Comparison of ENCODE assay signal across 1 cellular context in the genomic region with DNA sequence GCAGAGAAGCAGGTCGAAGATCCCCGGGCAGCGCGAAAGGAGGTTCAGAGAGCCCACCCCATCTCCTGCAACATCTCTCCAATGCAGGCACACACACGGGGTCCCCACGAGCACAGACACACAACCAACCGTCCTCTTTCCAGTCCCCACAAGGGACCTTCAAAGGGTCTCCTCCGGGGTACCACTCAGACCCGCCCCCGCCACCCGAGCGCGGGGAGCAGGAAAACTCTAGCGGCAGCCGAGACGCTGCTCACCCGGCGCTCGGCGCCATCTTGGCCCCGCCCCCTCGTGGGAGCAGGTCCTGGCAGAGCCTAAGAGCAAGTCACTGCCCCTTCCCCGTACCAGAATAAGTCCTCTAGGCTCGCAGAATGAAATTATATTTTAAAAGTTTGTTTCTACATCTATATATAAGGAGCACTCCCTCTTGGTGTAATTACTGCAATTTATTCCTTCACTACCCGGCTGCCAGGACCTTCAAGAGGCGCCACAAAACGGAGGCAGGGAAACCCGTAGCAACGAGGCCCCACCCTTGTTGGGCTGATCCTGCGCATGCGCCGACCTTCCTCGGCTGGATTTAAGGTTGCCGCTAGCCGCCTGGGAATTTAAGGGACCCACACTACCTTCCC.
TF ChIP-seq lines count a peak whose summit lies in the region.

A gene with protein sequence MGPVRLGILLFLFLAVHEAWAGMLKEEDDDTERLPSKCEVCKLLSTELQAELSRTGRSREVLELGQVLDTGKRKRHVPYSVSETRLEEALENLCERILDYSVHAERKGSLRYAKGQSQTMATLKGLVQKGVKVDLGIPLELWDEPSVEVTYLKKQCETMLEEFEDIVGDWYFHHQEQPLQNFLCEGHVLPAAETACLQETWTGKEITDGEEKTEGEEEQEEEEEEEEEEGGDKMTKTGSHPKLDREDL (plus strand): TSS at position 560 of the 626 bp plus-strand sequence. CDS start 111 bp downstream, outside the sequence.
TAF6 (minus strand) TSS at position 284 of the 626 bp plus-strand sequence. CDS start 5,149 bp downstream, outside the sequence.

TF ChIP-seq in K562, 482 proteins besides CTCF, POLR2A, EP300 and RAD21 (continued from another document and continues in another):
- TF ChIP-seq, protein P1, sequence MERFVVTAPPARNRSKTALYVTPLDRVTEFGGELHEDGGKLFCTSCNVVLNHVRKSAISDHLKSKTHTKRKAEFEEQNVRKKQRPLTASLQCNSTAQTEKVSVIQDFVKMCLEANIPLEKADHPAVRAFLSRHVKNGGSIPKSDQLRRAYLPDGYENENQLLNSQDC (CRISPR knock-in tag; IDR thresholded peaks at IDR 0.05), result peak; percentile 74; the same call in 1 of the 2 replicates
- TF ChIP-seq, protein P2, sequence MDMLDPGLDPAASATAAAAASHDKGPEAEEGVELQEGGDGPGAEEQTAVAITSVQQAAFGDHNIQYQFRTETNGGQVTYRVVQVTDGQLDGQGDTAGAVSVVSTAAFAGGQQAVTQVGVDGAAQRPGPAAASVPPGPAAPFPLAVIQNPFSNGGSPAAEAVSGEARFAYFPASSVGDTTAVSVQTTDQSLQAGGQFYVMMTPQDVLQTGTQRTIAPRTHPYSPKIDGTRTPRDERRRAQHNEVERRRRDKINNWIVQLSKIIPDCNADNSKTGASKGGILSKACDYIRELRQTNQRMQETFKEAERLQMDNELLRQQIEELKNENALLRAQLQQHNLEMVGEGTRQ (CRISPR knock-in tag; IDR thresholded peaks at IDR 0.05), result no peak
- TF ChIP-seq MBD1 (CRISPR knock-in tag; IDR thresholded peaks at IDR 0.05), result no peak
- no peak for TF ChIP-seq ZNF407 (IDR thresholded peaks at IDR 0.05; ENCODE audit: low read depth)
- peak; percentile 52; the same call in 1 of the 2 replicates for TF ChIP-seq ZBTB33 (CRISPR knock-in tag; IDR thresholded peaks at IDR 0.05)
- TF ChIP-seq FOXM1 (IDR thresholded peaks at IDR 0.05; ENCODE audit: low read depth), result peak; percentile 77
- TF ChIP-seq FOXM1 (CRISPR knock-in tag; IDR thresholded peaks at IDR 0.05; ENCODE audit: low read depth), result no peak; the same call in 1 of the 2 replicates
- TF ChIP-seq ESRRB (CRISPR knock-in tag; IDR thresholded peaks at IDR 0.05; ENCODE audit: borderline replicate concordance), result no peak
- TF ChIP-seq, protein P3, sequence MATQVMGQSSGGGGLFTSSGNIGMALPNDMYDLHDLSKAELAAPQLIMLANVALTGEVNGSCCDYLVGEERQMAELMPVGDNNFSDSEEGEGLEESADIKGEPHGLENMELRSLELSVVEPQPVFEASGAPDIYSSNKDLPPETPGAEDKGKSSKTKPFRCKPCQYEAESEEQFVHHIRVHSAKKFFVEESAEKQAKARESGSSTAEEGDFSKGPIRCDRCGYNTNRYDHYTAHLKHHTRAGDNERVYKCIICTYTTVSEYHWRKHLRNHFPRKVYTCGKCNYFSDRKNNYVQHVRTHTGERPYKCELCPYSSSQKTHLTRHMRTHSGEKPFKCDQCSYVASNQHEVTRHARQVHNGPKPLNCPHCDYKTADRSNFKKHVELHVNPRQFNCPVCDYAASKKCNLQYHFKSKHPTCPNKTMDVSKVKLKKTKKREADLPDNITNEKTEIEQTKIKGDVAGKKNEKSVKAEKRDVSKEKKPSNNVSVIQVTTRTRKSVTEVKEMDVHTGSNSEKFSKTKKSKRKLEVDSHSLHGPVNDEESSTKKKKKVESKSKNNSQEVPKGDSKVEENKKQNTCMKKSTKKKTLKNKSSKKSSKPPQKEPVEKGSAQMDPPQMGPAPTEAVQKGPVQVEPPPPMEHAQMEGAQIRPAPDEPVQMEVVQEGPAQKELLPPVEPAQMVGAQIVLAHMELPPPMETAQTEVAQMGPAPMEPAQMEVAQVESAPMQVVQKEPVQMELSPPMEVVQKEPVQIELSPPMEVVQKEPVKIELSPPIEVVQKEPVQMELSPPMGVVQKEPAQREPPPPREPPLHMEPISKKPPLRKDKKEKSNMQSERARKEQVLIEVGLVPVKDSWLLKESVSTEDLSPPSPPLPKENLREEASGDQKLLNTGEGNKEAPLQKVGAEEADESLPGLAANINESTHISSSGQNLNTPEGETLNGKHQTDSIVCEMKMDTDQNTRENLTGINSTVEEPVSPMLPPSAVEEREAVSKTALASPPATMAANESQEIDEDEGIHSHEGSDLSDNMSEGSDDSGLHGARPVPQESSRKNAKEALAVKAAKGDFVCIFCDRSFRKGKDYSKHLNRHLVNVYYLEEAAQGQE (CRISPR knock-in tag; IDR thresholded peaks at IDR 0.05; ENCODE audit: low read depth), result peak; percentile 63; the same call in 1 of the 2 replicates
- TF ChIP-seq CBX5 (IDR thresholded peaks at IDR 0.05; ENCODE audit: borderline replicate concordance, low read depth), result no peak
- no peak; the same call in 1 of the 2 replicates for TF ChIP-seq RHOXF2B (CRISPR knock-in tag; conservative IDR thresholded peaks at IDR 0.05)
- peak; percentile 58 to 75; a peak in 1 of 4 replicates for TF ChIP-seq SRF (CRISPR knock-in tag; IDR thresholded peaks at IDR 0.05)
- TF ChIP-seq TCF7 (IDR thresholded peaks at IDR 0.05; ENCODE audit: borderline replicate concordance), result no peak
- TF ChIP-seq HCFC1 (IDR thresholded peaks at IDR 0.05; ENCODE audit: low read depth, low read length), result peak; percentile 67
- TF ChIP-seq, protein P4, sequence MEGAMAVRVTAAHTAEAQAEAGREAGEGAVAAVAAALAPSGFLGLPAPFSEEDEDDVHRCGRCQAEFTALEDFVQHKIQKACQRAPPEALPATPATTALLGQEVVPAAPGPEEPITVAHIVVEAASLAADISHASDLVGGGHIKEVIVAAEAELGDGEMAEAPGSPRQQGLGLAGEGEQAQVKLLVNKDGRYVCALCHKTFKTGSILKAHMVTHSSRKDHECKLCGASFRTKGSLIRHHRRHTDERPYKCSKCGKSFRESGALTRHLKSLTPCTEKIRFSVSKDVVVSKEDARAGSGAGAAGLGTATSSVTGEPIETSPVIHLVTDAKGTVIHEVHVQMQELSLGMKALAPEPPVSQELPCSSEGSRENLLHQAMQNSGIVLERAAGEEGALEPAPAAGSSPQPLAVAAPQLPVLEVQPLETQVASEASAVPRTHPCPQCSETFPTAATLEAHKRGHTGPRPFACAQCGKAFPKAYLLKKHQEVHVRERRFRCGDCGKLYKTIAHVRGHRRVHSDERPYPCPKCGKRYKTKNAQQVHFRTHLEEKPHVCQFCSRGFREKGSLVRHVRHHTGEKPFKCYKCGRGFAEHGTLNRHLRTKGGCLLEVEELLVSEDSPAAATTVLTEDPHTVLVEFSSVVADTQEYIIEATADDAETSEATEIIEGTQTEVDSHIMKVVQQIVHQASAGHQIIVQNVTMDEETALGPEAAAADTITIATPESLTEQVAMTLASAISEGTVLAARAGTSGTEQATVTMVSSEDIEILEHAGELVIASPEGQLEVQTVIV (CRISPR knock-in tag; IDR thresholded peaks at IDR 0.05; ENCODE audit: borderline replicate concordance), result no peak
- TF ChIP-seq ZNF449 (CRISPR knock-in tag; IDR thresholded peaks at IDR 0.05), result no peak
- no peak; the same call in 1 of the 2 replicates for TF ChIP-seq CREM (IDR thresholded peaks at IDR 0.05; ENCODE audit: low read depth)
- TF ChIP-seq SUPT5H (IDR thresholded peaks at IDR 0.05), result peak; percentile 94
- TF ChIP-seq GATAD2A (IDR thresholded peaks at IDR 0.05), result no peak
- TF ChIP-seq HDAC3 (IDR thresholded peaks at IDR 0.05; ENCODE audit: borderline replicate concordance, partially characterized antibody), result no peak
- TF ChIP-seq HNRNPL (IDR thresholded peaks at IDR 0.05; ENCODE audit: low read depth, low read length), result no peak
- no peak for TF ChIP-seq HSF4 (CRISPR knock-in tag; IDR thresholded peaks at IDR 0.05; ENCODE audit: borderline replicate concordance)
- TF ChIP-seq HDAC1 (IDR thresholded peaks at IDR 0.05), result peak; percentile 71 to 76; a peak in 3 of 4 replicates
- TF ChIP-seq TARDBP (IDR thresholded peaks at IDR 0.05), result no peak
- peak; percentile 98 for TF ChIP-seq NRF1 (conservative IDR thresholded peaks at IDR 0.05 in 1 of 2, IDR thresholded peaks at IDR 0.05 in 1 of 2)
- 0 out of 2 replicates have a peak, but pooled peaks have one; percentile 72 for TF ChIP-seq ZNF57 (CRISPR knock-in tag; IDR thresholded peaks at IDR 0.05)
- TF ChIP-seq ZNF311 (CRISPR knock-in tag; IDR thresholded peaks at IDR 0.05), result no peak
- no peak for TF ChIP-seq KDM2B (CRISPR knock-in tag; IDR thresholded peaks at IDR 0.05)
- TF ChIP-seq ZNF23 (CRISPR knock-in tag; IDR thresholded peaks at IDR 0.05), result 0 out of 2 replicates have a peak, but pooled peaks have one; percentile 65
- TF ChIP-seq HMGN3 (IDR thresholded peaks at IDR 0.05; ENCODE audit: borderline replicate concordance, extremely low read depth, insufficient read length, low read depth, low read length), result peak; percentile 24
- no peak for TF ChIP-seq PTTG1 (tag; IDR thresholded peaks at IDR 0.05; ENCODE audit: low read depth)
- TF ChIP-seq TSC22D4 (tag; IDR thresholded peaks at IDR 0.05), result no peak
